Comparison of ENCODE assay signal across 11 cellular contexts in genomic region chr7:44150466-44150832, GRCh38. TPM values are rescaled to one million over a fixed set of nuclear protein-coding genes. Genes with fewer than 3 reads are reported as not detected.
DNase-seq lines count a peak whose midpoint lies in the region; ATAC-seq, FAIRE-seq and TF ChIP-seq lines count a peak whose summit lies in the region.
"Had no signal": no experiment of that assay in that cellular context is flagged by ENCODE, and none has a peak within 500 bp of the region (broad histone marks: within the 10 kb centered on the region; RNA-seq: fewer than 3 reads in every experiment).

No MANE protein-coding gene starts in this region.

- TF ChIP-seq RAD21 in K562 (CRISPR knock-in tag; conservative IDR thresholded peaks at IDR 0.05 in 1 of 2, IDR thresholded peaks at IDR 0.05 in 1 of 2) = no peak

- POLR2A ChIA-PET in K562 (lab: Yijun Ruan, JAX) = interaction anchor here (1.0 to 1.6 kb wide), 2 partner anchors 13 to 75 kb away, joined by 3 to 5 read pairs; no protein-coding TSS in a partner anchor

- H3K9ac ChIP-seq in K562 (ENCODE audit: insufficient read depth in 1 of 2, low read depth in 2 of 2, low read length in 2 of 2) = peak overlapping the region in 1 of 2 experiments; percentile 46; a peak in 1 of 4 replicates

- H2AFZ ChIP-seq in K562 (ENCODE audit: low read depth, low read length) = no peak overlapping the region

- H3K4me1 ChIP-seq in cardiac muscle cell (ENCODE audit: low read depth) = peaks cover 20% of the 10 kb centered on the region
- no peaks in the 10 kb centered on the region for H3K4me1 ChIP-seq in right cardiac atrium (ENCODE audit: control insufficient read depth, insufficient read depth, low read length)
- peaks cover 21 to 61% of the 10 kb centered on the region in 2 experiments for H3K4me1 ChIP-seq in K562 (replicated peaks in 1 of 2; ENCODE audit: control insufficient read depth in 2 of 2, insufficient read depth in 2 of 2, low read length in 2 of 2)
- H3K4me1 ChIP-seq in esophagus squamous epithelium = peaks cover 10 to 28% (median 12%) of the 10 kb centered on the region in 3 donors
- H3K4me1 ChIP-seq in gastrocnemius medialis = no peaks in the 10 kb centered on the region

- H3K9me1 ChIP-seq in K562 (ENCODE audit: control insufficient read depth, insufficient read depth, low read length) = no peaks in the 10 kb centered on the region

- no peak for ATAC-seq in right cardiac atrium
- ATAC-seq in HG03066 (IDR thresholded peaks at IDR 0.05; ENCODE audit: low read depth, unreplicated experiment) = peak; percentile 61
- ATAC-seq in K562 = no peak
- no peak for ATAC-seq in gastrocnemius medialis

- TF ChIP-seq POLR2A in K562 (conservative IDR thresholded peaks at IDR 0.05) = no peak
- TF ChIP-seq POLR2A in esophagus squamous epithelium (IDR thresholded peaks at IDR 0.05) = no peak
- no peak for TF ChIP-seq POLR2A in gastrocnemius medialis (IDR thresholded peaks at IDR 0.05)

- intact Hi-C loops in right cardiac atrium (cut with DNase I) = no loop called here
- intact Hi-C loops in K562 (cut with micrococcal nuclease) = no loop called here
- intact Hi-C loops in esophagus squamous epithelium (cut with DNase I) = no loop called here
- intact Hi-C loops in gastrocnemius medialis (cut with DNase I; ENCODE audit: low total_unique reads) = no loop called here

- H3K27me3 ChIP-seq in cardiac muscle cell (no peaks in the 10 kb centered on the region), right cardiac atrium (ENCODE audit: control insufficient read depth, insufficient read depth) (no peaks in the 10 kb centered on the region), K562 (ENCODE audit: control insufficient read depth in 2 of 2, insufficient read depth in 2 of 2, low read length in 2 of 2) (no peaks in the 10 kb centered on the region), esophagus squamous epithelium (peaks cover 0 to 14% (median 0%) of the 10 kb centered on the region in 4 donors), gastrocnemius medialis (peaks cover 2 to 14% (median 9%) of the 10 kb centered on the region in 3 donors)

- no peak for TF ChIP-seq EP300 in K562 (IDR thresholded peaks at IDR 0.05; ENCODE audit: low read length)

- CTCF ChIA-PET in K562 (lab: Yijun Ruan, JAX; ENCODE audit: low intra/inter-chr PET ratio) = no interaction called here

- H3K4me2 ChIP-seq in K562 (ENCODE audit: insufficient read depth, low read length) = no peak overlapping the region

- H3K9me3 ChIP-seq in cardiac muscle cell (ENCODE audit: low read depth) (no peaks in the 10 kb centered on the region), right cardiac atrium (ENCODE audit: control insufficient read depth, low read length) (no peaks in the 10 kb centered on the region), K562 (replicated peaks; ENCODE audit: control insufficient read depth, insufficient read depth, low read depth, low read length) (no peaks in the 10 kb centered on the region), esophagus squamous epithelium (no peaks in the 10 kb centered on the region), gastrocnemius medialis (no peaks in the 10 kb centered on the region)

- FAIRE-seq in K562 (lab: Jason Lieb, UNC) = peak; percentile 78
- FAIRE-seq: endothelial cell of umbilical vein had no signal

- DNase-seq in cardiac muscle cell (ENCODE audit: low read depth in 1 of 2, low spot score in 1 of 2) = no peak
- no peak for DNase-seq in right cardiac atrium
- DNase-seq in K562 (ENCODE audit: extremely low read depth in 1 of 4, low spot score in 3 of 4) = no peak
- DNase-seq in NCI-H146 treated with DMSO at 0.1 percent for 48 hours (lab: John Stamatoyannopoulos, UW; ENCODE audit: unreplicated experiment) = no peak
- no peak for DNase-seq in esophagus squamous epithelium (lab: John Stamatoyannopoulos, UW)
- DNase-seq in SKM-1 treated with dmso at 0.1 percent for 144 hours (lab: John Stamatoyannopoulos, UW; ENCODE audit: unreplicated experiment) = no peak
- no peak for DNase-seq in gastrocnemius medialis
- DNase-seq: activated T-cell treated with anti-CD3 and anti-CD28 coated beads for 4 hours, NCI-H1930 had no signal

- in situ Hi-C loops in K562 (cut with MboI) (no loop called here), gastrocnemius medialis (cut with MboI; ENCODE audit: low sequenced_read_pairs in 4 of 4) (no loop called here)

- H3K36me3 ChIP-seq in cardiac muscle cell (no peaks in the 10 kb centered on the region), K562 (ENCODE audit: control insufficient read depth, insufficient read depth, low read length) (no peaks in the 10 kb centered on the region), esophagus squamous epithelium (no peaks in the 10 kb centered on the region), gastrocnemius medialis (no peaks in the 10 kb centered on the region)

- H3K79me2 ChIP-seq in K562 (ENCODE audit: control insufficient read depth, insufficient read depth, low read length) = no peaks in the 10 kb centered on the region

- 77% methylated on average over 5 of the region's 5 CpGs for WGBS in right cardiac atrium
- 40% methylated on average over 5 of the region's 5 CpGs for WGBS in K562 (ENCODE audit: insufficient coverage, low coverage, missing lambda C conversion rate)
- WGBS in esophagus squamous epithelium, 2 donors = 69 to 75% methylated on average over 4 to 5 of the region's 5 CpGs

- no peaks in the 10 kb centered on the region for H4K20me1 ChIP-seq in K562 (replicated peaks; ENCODE audit: control insufficient read depth, insufficient read depth, low read length)

- BruUV-seq in K562 (replicated peaks; lab: Mats Ljungman, UMichigan) = no TSS peak

- H3K27ac ChIP-seq in cardiac muscle cell (peak overlapping the region; percentile 3), right cardiac atrium (ENCODE audit: low read length) (no peak overlapping the region), K562 (ENCODE audit: extremely low read depth, low read depth, low read length) (no peak overlapping the region), esophagus squamous epithelium (no peak overlapping the region), gastrocnemius medialis (no peak overlapping the region)

- H3K4me3 ChIP-seq in cardiac muscle cell (no peak overlapping the region), right cardiac atrium (ENCODE audit: low read length) (no peak overlapping the region), K562 (no peak overlapping the region), esophagus squamous epithelium (no peak overlapping the region), gastrocnemius medialis (no peak overlapping the region)

- TF ChIP-seq CTCF in cardiac muscle cell (IDR thresholded peaks at IDR 0.05; ENCODE audit: low read depth, low read length) (no peak), K562 (IDR thresholded peaks at IDR 0.05 in 2 of 3, conservative IDR thresholded peaks at IDR 0.05 in 1 of 3; ENCODE audit: insufficient read depth in 2 of 3, low read depth in 1 of 3, low read length in 3 of 3) (no peak), esophagus squamous epithelium (IDR thresholded peaks at IDR 0.05) (no peak), gastrocnemius medialis (IDR thresholded peaks at IDR 0.05 in 4 of 5, conservative IDR thresholded peaks at IDR 0.05 in 1 of 5) (no peak)

RNA-seq across cellular contexts. Expression of gene MYL7, which starts 9.3 kb away (rescaled TPM):
- 9,288 and 26,089 TPM in 2 replicates for total RNA-seq in cardiac muscle cell
- polyA plus RNA-seq in cardiac muscle cell = 8,361 and 20,231 TPM in 2 replicates
- total RNA-seq in right cardiac atrium = over 10,000 TPM; 13,263 to 15,323 (median 14,734) TPM
- 28,570 TPM for polyA plus RNA-seq in right cardiac atrium
- total RNA-seq in K562 (2011; cell fraction: chromatin; rRNA removed; ENCODE audit: low replicate concordance) = not detected in 2 replicates
- not detected in 2 replicates for total RNA-seq in K562 (2011; cell fraction: nucleolus; rRNA removed)
- total RNA-seq in K562 (2011; cell fraction: nucleoplasm; rRNA removed) = not detected in 2 replicates
- not detected in 2 replicates for total RNA-seq in K562 (2014; rRNA removed)
- not detected in 2 replicates for total RNA-seq in K562 (2014; rRNA removed; fragmentation: Illumina TruSeq; extraction: Trizol)
- total RNA-seq in K562 (2015; rRNA removed; fragmentation: Illumina TruSeq; extraction: Trizol) = not detected in 2 replicates
- not detected in 2 replicates for total RNA-seq in K562 (2021)
- not detected in 2 replicates for polyA plus RNA-seq in K562 (2011; rRNA removed)
- 0.12 TPM in 1 of 2 replicates, not detected in the other for polyA plus RNA-seq in K562 (2011; cell fraction: cytosol; rRNA removed)
- 0.27 TPM in 1 of 2 replicates, not detected in the other for polyA plus RNA-seq in K562 (2011; cell fraction: nucleus; rRNA removed)
- polyA plus RNA-seq in K562 (2012) = not detected in 2 replicates
- polyA plus RNA-seq in K562 (2014; fragmentation: Illumina TruSeq; extraction: Trizol) = not detected in 2 replicates
- not detected for polyA plus RNA-seq in K562 (2014; fragmentation: Nextera tagmentation; extraction: Ambion mirVana)
- not detected in 2 replicates for polyA plus RNA-seq in K562 (2014; rRNA removed)
- not detected in 2 replicates for polyA minus RNA-seq in K562 (2011; rRNA and poly(A)+ RNA removed)
- polyA minus RNA-seq in K562 (2011; cell fraction: cytosol; rRNA and poly(A)+ RNA removed) = not detected in 2 replicates
- polyA minus RNA-seq in K562 (2011; cell fraction: nucleus; rRNA and poly(A)+ RNA removed) = not detected in 2 replicates
- not detected for total RNA-seq in esophagus squamous epithelium
- 1 to 10 TPM in 1 of 4 donors, not detected in 3; 2.6 TPM for total RNA-seq in gastrocnemius medialis
- total RNA-seq: endothelial cell of umbilical vein had no signal
- polyA plus RNA-seq: endothelial cell of umbilical vein had no signal

RNA-seq across cellular contexts. Expression of gene POLD2, which starts 27.1 kb away (rescaled TPM):
- total RNA-seq in cardiac muscle cell (123 and 133 TPM in 2 replicates), right cardiac atrium (100 to 1,000 TPM in 1 of 4 donors, 10 to 100 TPM in 3; 85.8 to 110 (median 99.0) TPM), K562 (2014; rRNA removed) (225 and 257 TPM in 2 replicates), K562 (2014; rRNA removed; fragmentation: Illumina TruSeq; extraction: Trizol) (84.6 and 112 TPM in 2 replicates), K562 (2015; rRNA removed; fragmentation: Illumina TruSeq; extraction: Trizol) (148 and 153 TPM in 2 replicates), K562 (2021) (259 and 267 TPM in 2 replicates), esophagus squamous epithelium (100 to 1,000 TPM in 1 of 4 donors, 10 to 100 TPM in 3; 71.2 to 164 (median 89.5) TPM), gastrocnemius medialis (10 to 100 TPM; 69.4 to 93.0 (median 77.7) TPM)
- polyA plus RNA-seq in cardiac muscle cell (194 and 198 TPM in 2 replicates), right cardiac atrium (86.6 TPM), K562 (2011; rRNA removed) (255 and 293 TPM in 2 replicates), K562 (2014; fragmentation: Illumina TruSeq; extraction: Trizol) (230 and 249 TPM in 2 replicates), K562 (2014; fragmentation: Nextera tagmentation; extraction: Ambion mirVana) (10 to 100 TPM; 29.7 to 82.9 TPM), K562 (2014; rRNA removed) (225 and 255 TPM in 2 replicates)
- 221 and 485 TPM in 2 replicates for total RNA-seq in K562 (2011; cell fraction: chromatin; rRNA removed; ENCODE audit: low replicate concordance)
- 288 and 305 TPM in 2 replicates for total RNA-seq in K562 (2011; cell fraction: nucleolus; rRNA removed)
- 283 and 288 TPM in 2 replicates for total RNA-seq in K562 (2011; cell fraction: nucleoplasm; rRNA removed)
- polyA plus RNA-seq in K562 (2011; cell fraction: cytosol; rRNA removed) = 344 and 561 TPM in 2 replicates
- polyA plus RNA-seq in K562 (2011; cell fraction: nucleus; rRNA removed) = 643 and 644 TPM in 2 replicates
- 248 and 301 TPM in 2 replicates for polyA plus RNA-seq in K562 (2012)
- 64.0 and 99.2 TPM in 2 replicates for polyA minus RNA-seq in K562 (2011; rRNA and poly(A)+ RNA removed)
- 89.3 and 91.7 TPM in 2 replicates for polyA minus RNA-seq in K562 (2011; cell fraction: cytosol; rRNA and poly(A)+ RNA removed)
- 95.6 and 131 TPM in 2 replicates for polyA minus RNA-seq in K562 (2011; cell fraction: nucleus; rRNA and poly(A)+ RNA removed)

RNA-seq across cellular contexts. Expression of gene GCK, which starts 38.8 kb away (rescaled TPM):
- total RNA-seq in cardiac muscle cell (19.1 and 46.4 TPM in 2 replicates), right cardiac atrium (10 to 100 TPM in 3 of 4 donors, 1 to 10 TPM in 1; 7.4 to 12.9 (median 11.6) TPM), K562 (2014; rRNA removed) (0.14 and 0.16 TPM in 2 replicates), K562 (2014; rRNA removed; fragmentation: Illumina TruSeq; extraction: Trizol) (0.18 TPM in 1 of 2 replicates, not detected in the other), K562 (2015; rRNA removed; fragmentation: Illumina TruSeq; extraction: Trizol) (0.11 TPM in 1 of 2 replicates, not detected in the other), K562 (2021) (0.11 and 0.22 TPM in 2 replicates), esophagus squamous epithelium (under 1 TPM in 1 of 4 donors, not detected in 3; 0.38 TPM), gastrocnemius medialis (under 1 TPM in 1 of 4 donors, not detected in 3; 0.33 TPM)
- polyA plus RNA-seq in cardiac muscle cell (26.7 and 62.9 TPM in 2 replicates), right cardiac atrium (17.4 TPM), K562 (2011; rRNA removed) (not detected in 2 replicates), K562 (2014; fragmentation: Illumina TruSeq; extraction: Trizol) (not detected in 2 replicates), K562 (2014; fragmentation: Nextera tagmentation; extraction: Ambion mirVana) (under 1 TPM; 0.25 to 0.55 TPM), K562 (2014; rRNA removed) (0.13 and 0.35 TPM in 2 replicates)
- not detected in 2 replicates for total RNA-seq in K562 (2011; cell fraction: chromatin; rRNA removed; ENCODE audit: low replicate concordance)
- total RNA-seq in K562 (2011; cell fraction: nucleolus; rRNA removed) = not detected in 2 replicates
- total RNA-seq in K562 (2011; cell fraction: nucleoplasm; rRNA removed) = not detected in 2 replicates
- 0.04 and 0.09 TPM in 2 replicates for polyA plus RNA-seq in K562 (2011; cell fraction: cytosol; rRNA removed)
- polyA plus RNA-seq in K562 (2011; cell fraction: nucleus; rRNA removed) = 0.13 TPM in 1 of 2 replicates, not detected in the other
- 0.79 and 1.2 TPM in 2 replicates for polyA plus RNA-seq in K562 (2012)
- not detected in 2 replicates for polyA minus RNA-seq in K562 (2011; rRNA and poly(A)+ RNA removed)
- polyA minus RNA-seq in K562 (2011; cell fraction: cytosol; rRNA and poly(A)+ RNA removed) = not detected in 2 replicates
- not detected in 2 replicates for polyA minus RNA-seq in K562 (2011; cell fraction: nucleus; rRNA and poly(A)+ RNA removed)

RNA-seq across cellular contexts. Expression of gene AEBP1, which starts 46.3 kb away (rescaled TPM):
- 60.8 and 94.1 TPM in 2 replicates for total RNA-seq in cardiac muscle cell
- 96.0 and 107 TPM in 2 replicates for polyA plus RNA-seq in cardiac muscle cell
- 100 to 1,000 TPM in 2 of 4 donors, 10 to 100 TPM in 2; 81.0 to 124 (median 103) TPM for total RNA-seq in right cardiac atrium
- 62.8 TPM for polyA plus RNA-seq in right cardiac atrium
- total RNA-seq in K562 (2011; cell fraction: chromatin; rRNA removed; ENCODE audit: low replicate concordance) = 1.3 and 8.8 TPM in 2 replicates
- total RNA-seq in K562 (2011; cell fraction: nucleolus; rRNA removed) = 4.2 and 6.2 TPM in 2 replicates
- 3.3 and 4.3 TPM in 2 replicates for total RNA-seq in K562 (2011; cell fraction: nucleoplasm; rRNA removed)
- 0.53 TPM in 1 of 2 replicates, not detected in the other for total RNA-seq in K562 (2014; rRNA removed)
- total RNA-seq in K562 (2014; rRNA removed; fragmentation: Illumina TruSeq; extraction: Trizol) = 0.15 TPM in 1 of 2 replicates, not detected in the other
- 0.36 TPM in 1 of 2 replicates, not detected in the other for total RNA-seq in K562 (2015; rRNA removed; fragmentation: Illumina TruSeq; extraction: Trizol)
- total RNA-seq in K562 (2021) = 0.78 and 0.87 TPM in 2 replicates
- 0.43 and 1.1 TPM in 2 replicates for polyA plus RNA-seq in K562 (2011; rRNA removed)
- 0.48 and 0.60 TPM in 2 replicates for polyA plus RNA-seq in K562 (2011; cell fraction: cytosol; rRNA removed)
- polyA plus RNA-seq in K562 (2011; cell fraction: nucleus; rRNA removed) = 5.3 and 8.2 TPM in 2 replicates
- 0.57 and 1.3 TPM in 2 replicates for polyA plus RNA-seq in K562 (2012)
- polyA plus RNA-seq in K562 (2014; fragmentation: Illumina TruSeq; extraction: Trizol) = 0.30 and 0.69 TPM in 2 replicates
- polyA plus RNA-seq in K562 (2014; fragmentation: Nextera tagmentation; extraction: Ambion mirVana) = under 1 TPM in 1 of 2 experiments, not detected in 1; 0.04 TPM
- 0.03 TPM in 1 of 2 replicates, not detected in the other for polyA plus RNA-seq in K562 (2014; rRNA removed)
- 0.39 and 0.46 TPM in 2 replicates for polyA minus RNA-seq in K562 (2011; rRNA and poly(A)+ RNA removed)
- 1.0 and 1.8 TPM in 2 replicates for polyA minus RNA-seq in K562 (2011; cell fraction: cytosol; rRNA and poly(A)+ RNA removed)
- 0.67 and 1.1 TPM in 2 replicates for polyA minus RNA-seq in K562 (2011; cell fraction: nucleus; rRNA and poly(A)+ RNA removed)
- 10 to 100 TPM in 2 of 4 donors, 1 to 10 TPM in 2; 4.6 to 83.9 (median 25.2) TPM for total RNA-seq in esophagus squamous epithelium
- total RNA-seq in gastrocnemius medialis = 10 to 100 TPM in 2 of 4 donors, 1 to 10 TPM in 2; 5.8 to 23.6 (median 15.9) TPM

RNA-seq across cellular contexts. Expression of gene YKT6, which starts 50.3 kb away (rescaled TPM):
- total RNA-seq in cardiac muscle cell (59.8 and 92.9 TPM in 2 replicates), right cardiac atrium (10 to 100 TPM; 48.1 to 63.4 (median 52.2) TPM), K562 (2014; rRNA removed) (82.0 and 96.9 TPM in 2 replicates), K562 (2014; rRNA removed; fragmentation: Illumina TruSeq; extraction: Trizol) (52.0 and 57.7 TPM in 2 replicates), K562 (2015; rRNA removed; fragmentation: Illumina TruSeq; extraction: Trizol) (56.9 and 59.5 TPM in 2 replicates), K562 (2021) (73.2 and 80.6 TPM in 2 replicates), esophagus squamous epithelium (10 to 100 TPM; 56.3 to 91.8 (median 65.1) TPM), gastrocnemius medialis (10 to 100 TPM; 37.9 to 79.5 (median 72.5) TPM)
- polyA plus RNA-seq in cardiac muscle cell (76.2 and 105 TPM in 2 replicates), right cardiac atrium (38.8 TPM), K562 (2011; rRNA removed) (90.6 and 96.8 TPM in 2 replicates), K562 (2014; fragmentation: Illumina TruSeq; extraction: Trizol) (73.0 and 80.6 TPM in 2 replicates), K562 (2014; fragmentation: Nextera tagmentation; extraction: Ambion mirVana) (1 to 10 TPM; 1.6 to 2.8 TPM), K562 (2014; rRNA removed) (75.1 and 96.5 TPM in 2 replicates)
- 52.9 and 122 TPM in 2 replicates for total RNA-seq in K562 (2011; cell fraction: chromatin; rRNA removed; ENCODE audit: low replicate concordance)
- 80.8 and 98.2 TPM in 2 replicates for total RNA-seq in K562 (2011; cell fraction: nucleolus; rRNA removed)
- 90.6 and 91.5 TPM in 2 replicates for total RNA-seq in K562 (2011; cell fraction: nucleoplasm; rRNA removed)
- 88.6 and 98.5 TPM in 2 replicates for polyA plus RNA-seq in K562 (2011; cell fraction: cytosol; rRNA removed)
- 128 and 156 TPM in 2 replicates for polyA plus RNA-seq in K562 (2011; cell fraction: nucleus; rRNA removed)
- polyA plus RNA-seq in K562 (2012) = 75.1 and 76.7 TPM in 2 replicates
- 46.0 and 54.8 TPM in 2 replicates for polyA minus RNA-seq in K562 (2011; rRNA and poly(A)+ RNA removed)
- polyA minus RNA-seq in K562 (2011; cell fraction: cytosol; rRNA and poly(A)+ RNA removed) = 25.1 and 28.8 TPM in 2 replicates
- polyA minus RNA-seq in K562 (2011; cell fraction: nucleus; rRNA and poly(A)+ RNA removed) = 46.4 and 60.2 TPM in 2 replicates

Comparison
In these comparisons a context has a peak if more than half of its experiments do, and no peak if none do; other contexts are left out.
1. RNA of gene MYL7, which starts 9.3 kb away (total RNA-seq): 13,263 to 15,323 TPM in right cardiac atrium and 9,288 to 26,089 TPM in cardiac muscle cell; 2.6 TPM in gastrocnemius medialis, not detected in K562 and not detected in esophagus squamous epithelium; every median in the first group is over 1,000 times any median in the second.
2. RNA of gene GCK, which starts 38.8 kb away (total RNA-seq): 19.1 to 46.4 TPM in cardiac muscle cell and 7.4 to 12.9 TPM in right cardiac atrium; 0.11 to 0.22 TPM in K562, 0.38 TPM in esophagus squamous epithelium and 0.33 TPM in gastrocnemius medialis; every median in the first group is over 4 times any median in the second.